Comparison of ENCODE assay signal across 9 cellular contexts in genomic region chr19:58409010-58409790, GRCh38. TPM values are rescaled to one million over a fixed set of nuclear protein-coding genes. Genes with fewer than 3 reads are reported as not detected.
A peak's percentile ranks its signal among the peaks of the same experiment; 100 is the strongest.
DNase-seq lines count a peak whose midpoint lies in the region; ATAC-seq, FAIRE-seq and TF ChIP-seq lines count a peak whose summit lies in the region.
"Had no signal": no experiment of that assay in that cellular context is flagged by ENCODE, and none has a peak within 500 bp of the region (broad histone marks: within the 10 kb centered on the region; RNA-seq: fewer than 3 reads in every experiment).

No MANE protein-coding gene starts in this region.

- no peak overlapping the region for H2BK15ac ChIP-seq in H1 (ENCODE audit: low read length)

- H4K8ac ChIP-seq in H1 (ENCODE audit: extremely low read depth, insufficient read depth, low read length): no peak overlapping the region; the same call in 1 of the 2 replicates

- TF ChIP-seq EP300 in A549 (IDR thresholded peaks at IDR 0.05): no peak
- no peak for TF ChIP-seq EP300 in H1 (IDR thresholded peaks at IDR 0.05; ENCODE audit: borderline replicate concordance in 1 of 2, low read depth in 2 of 2, low read length in 2 of 2)

- H4K20me1 ChIP-seq in SU-DHL-6 (ENCODE audit: low read depth, low read length): no peaks in the 10 kb centered on the region
- H4K20me1 ChIP-seq in H1 (replicated peaks in 1 of 2; ENCODE audit: control insufficient read depth in 1 of 2, insufficient read depth in 2 of 2, low read length in 2 of 2): no peaks in the 10 kb centered on the region

- no peak overlapping the region for H2BK120ac ChIP-seq in H1 (replicated peaks; ENCODE audit: low read depth, low read length)

- H2BK12ac ChIP-seq in H1 (ENCODE audit: low read depth, low read length): no peak overlapping the region

- no peak overlapping the region for H3K56ac ChIP-seq in H1 (replicated peaks; ENCODE audit: insufficient read length, low read depth, low read length)

- H4K5ac ChIP-seq in H1 (ENCODE audit: insufficient read length, low read depth, low read length): no peak overlapping the region

- WGBS in A549 (ENCODE audit: missing lambda C conversion rate): 5% methylated on average over 28 of the region's 34 CpGs
- 23% methylated on average over 27 of the region's 34 CpGs; no CpG with 5 or more reads in 1 of the 2 experiments for WGBS in H1 (ENCODE audit: extremely low coverage in 1 of 2, insufficient coverage in 1 of 2, insufficient read length in 1 of 2, insufficient replicate concordance in 2 of 2, low coverage in 1 of 2, low lambda C conversion rate in 2 of 2, missing lambda C conversion rate in 1 of 2), 2 experiments

- no peaks in the 10 kb centered on the region for H3K79me2 ChIP-seq in SU-DHL-6 (ENCODE audit: insufficient read depth, low read length)
- H3K79me2 ChIP-seq in H1 (ENCODE audit: control insufficient read depth in 1 of 2, insufficient read depth in 2 of 2, low read length in 2 of 2): no peaks in the 10 kb centered on the region

- H3K4me1 ChIP-seq in A549: peaks cover 14% of the 10 kb centered on the region
- H3K4me1 ChIP-seq in HUES48 (ENCODE audit: control insufficient read depth, insufficient read depth, low read length): no peaks in the 10 kb centered on the region
- H3K4me1 ChIP-seq in H1 (replicated peaks in 1 of 4; ENCODE audit: control insufficient read depth in 3 of 4, insufficient read depth in 4 of 4, low read length in 3 of 4): peaks cover 0 to 18% (median 9%) of the 10 kb centered on the region in 4 experiments; a peak in 5 of 7 replicates
- peaks cover 20% of the 10 kb centered on the region for H3K4me1 ChIP-seq in muscle layer of colon (ENCODE audit: insufficient read depth, low read length)

- peak overlapping the region; percentile 60; the same call in 1 of the 2 replicates for H3K18ac ChIP-seq in H1 (ENCODE audit: extremely low read depth, low read length)

- no peaks in the 10 kb centered on the region for H3K9me2 ChIP-seq in SU-DHL-6 (replicated peaks; ENCODE audit: insufficient read depth, low read length)

- H3K9ac ChIP-seq in HUES48 (ENCODE audit: low read depth, low read length) (peak overlapping the region; percentile 46; the same call in 1 of the 2 replicates), SU-DHL-6 (ENCODE audit: low read length) (peak overlapping the region; percentile 72), H1 (replicated peaks in 1 of 4; ENCODE audit: extremely low read depth in 1 of 4, low read depth in 3 of 4, low read length in 3 of 4) (peak overlapping the region in 1 of 4 experiments; percentile 71; a peak in 1 of 7 replicates), muscle layer of colon (ENCODE audit: low read length) (peak overlapping the region; percentile 72)

- peak overlapping the region; percentile 85 for H2AFZ ChIP-seq in SU-DHL-6 (ENCODE audit: low read depth, low read length, severe bottlenecking)
- H2AFZ ChIP-seq in H1 (ENCODE audit: low read length): peak overlapping the region; percentile 74; the same call in 1 of the 2 replicates

- H3K4me2 ChIP-seq in A549: peak overlapping the region; percentile 84
- peak overlapping the region; percentile 73 for H3K4me2 ChIP-seq in SU-DHL-6 (ENCODE audit: low read depth, low read length, poor library complexity, severe bottlenecking)
- H3K4me2 ChIP-seq in H1 (ENCODE audit: insufficient read depth in 1 of 2, low read depth in 2 of 2, low read length in 2 of 2): peak overlapping the region; percentile 92 to 94

- no peak for TF ChIP-seq POLR2A in A549 (IDR thresholded peaks at IDR 0.05; ENCODE audit: low read length)
- TF ChIP-seq POLR2A in H1 (IDR thresholded peaks at IDR 0.05; ENCODE audit: control extremely low read depth in 1 of 2, low read depth in 2 of 2, low read length in 2 of 2): no peak

- H3K23ac ChIP-seq in H1 (ENCODE audit: insufficient read length): no peak overlapping the region

- H3K79me1 ChIP-seq in H1 (ENCODE audit: low read depth, low read length): 0 out of 2 replicates have a peak, but pooled peaks cover 5% of the 10 kb centered on the region

- H3K4me3 ChIP-seq in A549 (peak overlapping the region; percentile 96), GM06990 (replicated peaks; ENCODE audit: low read depth, low read length) (peak overlapping the region; percentile 89), HUES48 (ENCODE audit: low read depth, low read length) (peak overlapping the region; percentile 93), SU-DHL-6 (ENCODE audit: insufficient read depth, low read length, poor library complexity, severe bottlenecking) (peak overlapping the region; percentile 67), H1 (ENCODE audit: extremely low read depth in 1 of 4, insufficient read depth in 2 of 4, low read depth in 3 of 4, low read length in 4 of 4) (peak overlapping the region; percentile 76 to 85 (median 80)), muscle layer of colon (ENCODE audit: low read depth in 1 of 2, low read length in 2 of 2) (peak overlapping the region; percentile 93 to 100)

- peak overlapping the region; percentile 93 to 94 for H3K27ac ChIP-seq in A549
- no peak overlapping the region for H3K27ac ChIP-seq in HUES48 (ENCODE audit: low read depth, low read length)
- no peak overlapping the region for H3K27ac ChIP-seq in SU-DHL-6 (ENCODE audit: low read depth, low read length)
- H3K27ac ChIP-seq in H1 (ENCODE audit: low read depth, low read length): no peak overlapping the region
- H3K27ac ChIP-seq in muscle layer of colon (ENCODE audit: low read depth, low read length): peak overlapping the region; percentile 98

- no peak overlapping the region; the same call in 1 of the 2 replicates for H2AK5ac ChIP-seq in H1 (ENCODE audit: low read depth, low read length)

- peak overlapping the region; percentile 23 for H3K4ac ChIP-seq in H1 (replicated peaks; ENCODE audit: insufficient read length, low read depth, low read length)

- H3K27me3 ChIP-seq in GM06990 (replicated peaks; ENCODE audit: control insufficient read depth, insufficient read depth, low read length) (no peaks in the 10 kb centered on the region), HUES48 (ENCODE audit: control insufficient read depth, insufficient read depth, low read length) (peaks cover 7% of the 10 kb centered on the region; the same call in 1 of the 2 replicates), SU-DHL-6 (ENCODE audit: low read length) (no peaks in the 10 kb centered on the region), H1 (replicated peaks in 1 of 4; ENCODE audit: control insufficient read depth in 3 of 4, extremely low read depth in 1 of 4, insufficient read depth in 3 of 4, low read length in 3 of 4) (peaks cover 0 to 7% (median 1%) of the 10 kb centered on the region in 4 experiments; a peak in 2 of 7 replicates), muscle layer of colon (ENCODE audit: control insufficient read depth in 1 of 2, insufficient read depth in 2 of 2, low read length in 2 of 2) (no peaks in the 10 kb centered on the region)

- no peak overlapping the region for H4K91ac ChIP-seq in H1 (replicated peaks; ENCODE audit: insufficient read length, low read length)

- TF ChIP-seq CTCF in A549 (IDR thresholded peaks at IDR 0.05) (no peak), GM06990 (IDR thresholded peaks at IDR 0.05; ENCODE audit: insufficient read depth, low read length, poor library complexity, severe bottlenecking) (no peak), SU-DHL-6 (IDR thresholded peaks at IDR 0.05; ENCODE audit: insufficient read depth, low read length, poor library complexity, severe bottlenecking) (no peak), H1 (IDR thresholded peaks at IDR 0.05; ENCODE audit: control extremely low read depth in 1 of 3, insufficient read depth in 1 of 3, low read depth in 1 of 3, low read length in 3 of 3) (no peak)

- H3K23me2 ChIP-seq in H1 (ENCODE audit: low read depth, low read length): peaks cover 14% of the 10 kb centered on the region

- TF ChIP-seq RAD21 in A549 (conservative IDR thresholded peaks at IDR 0.05 in 1 of 2, IDR thresholded peaks at IDR 0.05 in 1 of 2) (no peak), H1 (IDR thresholded peaks at IDR 0.05 in 1 of 2, conservative IDR thresholded peaks at IDR 0.05 in 1 of 2; ENCODE audit: low read depth in 2 of 2, low read length in 2 of 2) (no peak)

- POLR2A ChIA-PET in A549 (lab: Yijun Ruan, JAX): interaction anchor here (0.6 to 1.4 kb wide), 11 partner anchors 9 to 1814 kb away, joined by 3 to 17 read pairs (median 6); partner anchors contain the start of genes RPS5, TRIM28, ZBTB45 and ZNF274
- POLR2A ChIA-PET in H1 (lab: Charles Lee; ENCODE audit: partially characterized antibody): interaction anchor here (0.7 to 1.6 kb wide), 15 partner anchors 9 to 134 kb away, joined by 3 to 14 read pairs (median 3); partner anchors contain the start of genes RNF225, ZNF132, ZNF324B and ZSCAN22

- H3K36me3 ChIP-seq in GM06990 (ENCODE audit: control insufficient read depth, insufficient read depth, low read length) (no peaks in the 10 kb centered on the region), HUES48 (ENCODE audit: control insufficient read depth, insufficient read depth, low read length) (no peaks in the 10 kb centered on the region), SU-DHL-6 (ENCODE audit: low read length) (no peaks in the 10 kb centered on the region), H1 (ENCODE audit: control insufficient read depth in 2 of 4, insufficient read depth in 4 of 4, low read length in 3 of 4) (no peaks in the 10 kb centered on the region), muscle layer of colon (ENCODE audit: insufficient read depth, low read length) (no peaks in the 10 kb centered on the region)

- H2BK20ac ChIP-seq in H1 (ENCODE audit: low read length): no peak overlapping the region

- no peak overlapping the region for H3K14ac ChIP-seq in H1 (ENCODE audit: insufficient read length)

- peak; percentile 73 to 78 for ATAC-seq in A549

- peak in 1 of 2 experiments; percentile 66 for DNase-seq in A549 (ENCODE audit: low read depth in 1 of 2, low spot score in 1 of 2)
- DNase-seq in GM06990 (ENCODE audit: extremely low read depth, insufficient read length): no peak
- DNase-seq in H1 (ENCODE audit: low read depth in 1 of 2, low spot score in 2 of 2): peak in 1 of 2 experiments; percentile 58
- no peak for DNase-seq in cerebellum (ENCODE audit: low spot score)
- no peak for DNase-seq in NCI-H187 (lab: John Stamatoyannopoulos, UW)

- CTCF ChIA-PET in A549 (lab: Yijun Ruan, JAX) (interaction anchor here (0.7 to 2.5 kb wide), 8 partner anchors 8 to 41 kb away, joined by 3 to 6 read pairs (median 3); no protein-coding TSS in a partner anchor), H1 (lab: Charles Lee; ENCODE audit: partially characterized antibody) (no interaction called here)

- H3K9me3 ChIP-seq in A549: no peaks in the 10 kb centered on the region; the same call in 2 of the 3 replicates
- H3K9me3 ChIP-seq in HUES48 (ENCODE audit: control insufficient read depth, insufficient read depth, low read length): no peaks in the 10 kb centered on the region
- no peaks in the 10 kb centered on the region for H3K9me3 ChIP-seq in SU-DHL-6 (ENCODE audit: insufficient read depth, low read length)
- H3K9me3 ChIP-seq in H1 (ENCODE audit: insufficient read depth in 2 of 2, low read depth in 1 of 2, low read length in 1 of 2): no peaks in the 10 kb centered on the region
- H3K9me3 ChIP-seq in muscle layer of colon (ENCODE audit: low read length): no peaks in the 10 kb centered on the region

- peaks cover 8% of the 10 kb centered on the region; the same call in 1 of the 2 replicates for H3F3A ChIP-seq in SU-DHL-6 (ENCODE audit: insufficient read depth)

- FAIRE-seq in A549 (lab: Jason Lieb, UNC): no peak
- FAIRE-seq in H1 (lab: Jason Lieb, UNC): no peak

- H2BK5ac ChIP-seq in H1 (ENCODE audit: low read depth, low read length): no peak overlapping the region

RNA-seq across cellular contexts. Expression of gene ZNF584, which starts 0.8 kb away (rescaled TPM):
- 18.2 and 21.2 TPM in 2 replicates for polyA plus RNA-seq in A549 (2011; rRNA removed)
- 13.7 and 16.6 TPM in 2 replicates for polyA plus RNA-seq in A549 (2012; cell fraction: cytosol; rRNA removed)
- polyA plus RNA-seq in A549 (2012; cell fraction: nucleus; rRNA removed): 14.3 and 17.3 TPM in 2 replicates
- polyA plus RNA-seq in A549 (2017; fragmentation: RNase III; extraction: RNeasy Plus Mini Kit Qiagen cat#74134 plus additional on column Dnase treatment): 13.6 to 15.6 TPM (median 14.8 TPM) in 3 replicates
- 26.7 and 26.9 TPM in 2 replicates for polyA minus RNA-seq in A549 (2011; rRNA and poly(A)+ RNA removed)
- total RNA-seq in H1 (2021; fragmentation: NEBNext Ultra II Directional; extraction: Animal tissue kit (Norgen Biotek cat#: 25700)): 4.5 and 5.2 TPM in 2 replicates
- polyA plus RNA-seq in H1 (2011; rRNA removed): 2.5 and 2.7 TPM in 2 replicates
- polyA plus RNA-seq in H1 (2011; cell fraction: cytosol; rRNA removed): 3.1 TPM
- 4.3 TPM for polyA plus RNA-seq in H1 (2011; cell fraction: nucleus; rRNA removed)
- polyA plus RNA-seq in H1 (2012, experiment 1 of 2): 2.9 to 4.4 TPM (median 3.7 TPM) in 4 replicates
- polyA plus RNA-seq in H1 (2012, experiment 2 of 2): 1.5 TPM
- polyA plus RNA-seq in H1 (2013, experiment 1 of 2): 2.4 TPM
- 2.7 TPM for polyA plus RNA-seq in H1 (2013, experiment 2 of 2)
- 4.9 and 5.9 TPM in 2 replicates for polyA minus RNA-seq in H1 (2011; rRNA and poly(A)+ RNA removed)
- polyA minus RNA-seq in H1 (2011; cell fraction: cytosol; rRNA and poly(A)+ RNA removed): 2.1 TPM
- polyA minus RNA-seq in H1 (2011; cell fraction: nucleus; rRNA and poly(A)+ RNA removed): 3.0 TPM
- total RNA-seq in cerebellum: 18.9 TPM

RNA-seq across cellular contexts. Expression of gene RNF225, which starts 13.7 kb away (rescaled TPM):
- not detected in 2 replicates for polyA plus RNA-seq in A549 (2011; rRNA removed)
- polyA plus RNA-seq in A549 (2012; cell fraction: cytosol; rRNA removed): 0.04 and 0.11 TPM in 2 replicates
- 1.2 and 1.3 TPM in 2 replicates for polyA plus RNA-seq in A549 (2012; cell fraction: nucleus; rRNA removed)
- not detected in 3 replicates for polyA plus RNA-seq in A549 (2017; fragmentation: RNase III; extraction: RNeasy Plus Mini Kit Qiagen cat#74134 plus additional on column Dnase treatment)
- not detected in 2 replicates for polyA minus RNA-seq in A549 (2011; rRNA and poly(A)+ RNA removed)
- total RNA-seq in H1 (2021; fragmentation: NEBNext Ultra II Directional; extraction: Animal tissue kit (Norgen Biotek cat#: 25700)): 1.0 and 1.2 TPM in 2 replicates
- 0.17 TPM in 2 replicates for polyA plus RNA-seq in H1 (2011; rRNA removed)
- polyA plus RNA-seq in H1 (2011; cell fraction: cytosol; rRNA removed): 0.40 TPM
- polyA plus RNA-seq in H1 (2011; cell fraction: nucleus; rRNA removed): 0.97 TPM
- polyA plus RNA-seq in H1 (2012, experiment 1 of 2): 0.39 TPM in 1 of 4 replicates, not detected in the others
- not detected for polyA plus RNA-seq in H1 (2012, experiment 2 of 2)
- 0.26 TPM for polyA plus RNA-seq in H1 (2013, experiment 1 of 2)
- 0.26 TPM for polyA plus RNA-seq in H1 (2013, experiment 2 of 2)
- polyA minus RNA-seq in H1 (2011; rRNA and poly(A)+ RNA removed): not detected in 2 replicates
- not detected for polyA minus RNA-seq in H1 (2011; cell fraction: cytosol; rRNA and poly(A)+ RNA removed)
- 2.3 TPM for polyA minus RNA-seq in H1 (2011; cell fraction: nucleus; rRNA and poly(A)+ RNA removed)
- not detected for total RNA-seq in cerebellum
- total RNA-seq: renal cortical epithelial cell had no signal

RNA-seq across cellular contexts. Expression of gene RPS5, which starts 22.1 kb away (rescaled TPM):
- 2,475 and 2,940 TPM in 2 replicates for polyA plus RNA-seq in A549 (2011; rRNA removed)
- 6,321 and 6,544 TPM in 2 replicates for polyA plus RNA-seq in A549 (2012; cell fraction: cytosol; rRNA removed)
- polyA plus RNA-seq in A549 (2012; cell fraction: nucleus; rRNA removed): 4,034 and 5,125 TPM in 2 replicates
- polyA plus RNA-seq in A549 (2017; fragmentation: RNase III; extraction: RNeasy Plus Mini Kit Qiagen cat#74134 plus additional on column Dnase treatment): 2,123 to 2,259 TPM (median 2,149 TPM) in 3 replicates
- 2,205 and 2,566 TPM in 2 replicates for polyA minus RNA-seq in A549 (2011; rRNA and poly(A)+ RNA removed)
- total RNA-seq in H1 (2021; fragmentation: NEBNext Ultra II Directional; extraction: Animal tissue kit (Norgen Biotek cat#: 25700)): 1,554 and 1,557 TPM in 2 replicates
- 5,731 and 5,910 TPM in 2 replicates for polyA plus RNA-seq in H1 (2011; rRNA removed)
- 4,964 TPM for polyA plus RNA-seq in H1 (2011; cell fraction: cytosol; rRNA removed)
- polyA plus RNA-seq in H1 (2011; cell fraction: nucleus; rRNA removed): 4,758 TPM
- polyA plus RNA-seq in H1 (2012, experiment 1 of 2): 1,384 to 2,769 TPM (median 2,624 TPM) in 4 replicates
- 4,606 TPM for polyA plus RNA-seq in H1 (2012, experiment 2 of 2)
- polyA plus RNA-seq in H1 (2013, experiment 1 of 2): 1,774 TPM
- polyA plus RNA-seq in H1 (2013, experiment 2 of 2): 1,569 TPM
- polyA minus RNA-seq in H1 (2011; rRNA and poly(A)+ RNA removed): 2,194 and 2,867 TPM in 2 replicates
- polyA minus RNA-seq in H1 (2011; cell fraction: cytosol; rRNA and poly(A)+ RNA removed): 1,050 TPM
- polyA minus RNA-seq in H1 (2011; cell fraction: nucleus; rRNA and poly(A)+ RNA removed): 966 TPM
- 920 TPM for total RNA-seq in cerebellum

RNA-seq across cellular contexts. Expression of gene ZNF837, which starts 28.4 kb away (rescaled TPM):
- 0.70 and 0.74 TPM in 2 replicates for polyA plus RNA-seq in A549 (2011; rRNA removed)
- 0.93 and 1.6 TPM in 2 replicates for polyA plus RNA-seq in A549 (2012; cell fraction: cytosol; rRNA removed)
- polyA plus RNA-seq in A549 (2012; cell fraction: nucleus; rRNA removed): 2.0 and 2.4 TPM in 2 replicates
- polyA plus RNA-seq in A549 (2017; fragmentation: RNase III; extraction: RNeasy Plus Mini Kit Qiagen cat#74134 plus additional on column Dnase treatment): 0.62 to 1.1 TPM (median 1.0 TPM) in 3 replicates
- polyA minus RNA-seq in A549 (2011; rRNA and poly(A)+ RNA removed): 0.29 and 0.41 TPM in 2 replicates
- total RNA-seq in H1 (2021; fragmentation: NEBNext Ultra II Directional; extraction: Animal tissue kit (Norgen Biotek cat#: 25700)): 1.9 and 2.7 TPM in 2 replicates
- 3.3 and 6.6 TPM in 2 replicates for polyA plus RNA-seq in H1 (2011; rRNA removed)
- 4.1 TPM for polyA plus RNA-seq in H1 (2011; cell fraction: cytosol; rRNA removed)
- polyA plus RNA-seq in H1 (2011; cell fraction: nucleus; rRNA removed): 4.7 TPM
- 2.4 to 3.5 TPM (median 2.8 TPM) in 4 replicates for polyA plus RNA-seq in H1 (2012, experiment 1 of 2)
- polyA plus RNA-seq in H1 (2012, experiment 2 of 2): 3.7 TPM
- polyA plus RNA-seq in H1 (2013, experiment 1 of 2): 1.5 TPM
- polyA plus RNA-seq in H1 (2013, experiment 2 of 2): 1.5 TPM
- polyA minus RNA-seq in H1 (2011; rRNA and poly(A)+ RNA removed): 0.27 and 0.54 TPM in 2 replicates
- 2.3 TPM for polyA minus RNA-seq in H1 (2011; cell fraction: cytosol; rRNA and poly(A)+ RNA removed)
- 1.8 TPM for polyA minus RNA-seq in H1 (2011; cell fraction: nucleus; rRNA and poly(A)+ RNA removed)
- total RNA-seq in cerebellum: 0.73 TPM

RNA-seq across cellular contexts. Expression of gene ZNF132, which starts 30.8 kb away (rescaled TPM):
- polyA plus RNA-seq in A549 (2011; rRNA removed) (0.16 and 0.19 TPM in 2 replicates), A549 (2017; fragmentation: RNase III; extraction: RNeasy Plus Mini Kit Qiagen cat#74134 plus additional on column Dnase treatment) (0.05 to 0.13 TPM (median 0.09 TPM) in 3 replicates), H1 (2011; rRNA removed) (0.86 and 0.89 TPM in 2 replicates)
- polyA plus RNA-seq in A549 (2012; cell fraction: cytosol; rRNA removed): 0.05 TPM in 2 replicates
- 0.02 and 0.07 TPM in 2 replicates for polyA plus RNA-seq in A549 (2012; cell fraction: nucleus; rRNA removed)
- 0.50 and 1.1 TPM in 2 replicates for polyA minus RNA-seq in A549 (2011; rRNA and poly(A)+ RNA removed)
- 1.5 and 1.9 TPM in 2 replicates for total RNA-seq in H1 (2021; fragmentation: NEBNext Ultra II Directional; extraction: Animal tissue kit (Norgen Biotek cat#: 25700))
- 1.1 TPM for polyA plus RNA-seq in H1 (2011; cell fraction: cytosol; rRNA removed)
- 2.5 TPM for polyA plus RNA-seq in H1 (2011; cell fraction: nucleus; rRNA removed)
- polyA plus RNA-seq in H1 (2012, experiment 1 of 2): 2.0 to 2.5 TPM (median 2.1 TPM) in 4 replicates
- polyA plus RNA-seq in H1 (2012, experiment 2 of 2): 0.70 TPM
- polyA plus RNA-seq in H1 (2013, experiment 1 of 2): 1.3 TPM
- 1.1 TPM for polyA plus RNA-seq in H1 (2013, experiment 2 of 2)
- polyA minus RNA-seq in H1 (2011; rRNA and poly(A)+ RNA removed): 11.4 and 12.7 TPM in 2 replicates
- 3.9 TPM for polyA minus RNA-seq in H1 (2011; cell fraction: cytosol; rRNA and poly(A)+ RNA removed)
- polyA minus RNA-seq in H1 (2011; cell fraction: nucleus; rRNA and poly(A)+ RNA removed): 19.5 TPM
- total RNA-seq in cerebellum: 16.2 TPM

Comparison
In these comparisons a context has a peak if more than half of its experiments do, and no peak if none do; other contexts are left out.
1. H3K27ac ChIP-seq: peak in A549 (2 of 2) and muscle layer of colon (single experiment); none in HUES48 (single experiment), SU-DHL-6 (single experiment) and H1 (single experiment).
2. Of the 18 proteins assayed by ChIP-seq in both H1 and A549: peak only in H1: none; only in A549: PHF8; in both: none; in neither: 17.
3. Peak in every context shown above with its lines, with median percentiles within 50 percentile points of each other: H3K4me2 ChIP-seq and H3K4me3 ChIP-seq.